In the genomic region with DNA sequence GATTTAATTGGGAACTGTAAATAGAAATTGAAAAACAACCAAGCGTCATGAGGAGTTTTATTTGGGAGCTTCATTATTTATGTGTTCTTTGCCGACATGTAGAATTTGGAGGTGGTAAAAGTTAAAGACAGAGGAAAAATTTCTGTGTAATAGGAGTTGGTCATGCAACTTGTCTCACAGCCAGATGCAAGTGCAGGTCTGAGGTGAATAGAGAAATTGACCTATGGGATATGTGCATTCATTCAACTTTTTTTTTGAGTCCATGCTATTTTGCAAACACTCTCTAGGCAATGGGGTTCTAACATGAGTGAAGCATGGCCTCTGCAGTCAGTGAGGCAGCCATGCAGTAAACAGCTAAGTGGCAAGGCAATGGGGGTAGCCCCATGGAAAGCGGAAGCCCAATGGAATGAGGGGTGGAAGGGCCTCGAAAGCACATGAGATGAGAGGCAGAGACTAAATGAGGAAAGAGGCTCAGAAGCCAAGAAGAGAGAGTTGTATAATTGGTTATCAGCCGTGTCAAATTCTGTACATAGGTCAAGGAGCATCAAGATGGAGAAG, we compare ENCODE assay signal across 1 cellular context.
TF ChIP-seq lines count a peak whose summit lies in the region.

No MANE protein-coding gene starts in this region.

TF ChIP-seq in GM23338, 12 proteins besides CTCF, POLR2A, EP300 and RAD21 (continued from another document):
- TF ChIP-seq, protein P1, sequence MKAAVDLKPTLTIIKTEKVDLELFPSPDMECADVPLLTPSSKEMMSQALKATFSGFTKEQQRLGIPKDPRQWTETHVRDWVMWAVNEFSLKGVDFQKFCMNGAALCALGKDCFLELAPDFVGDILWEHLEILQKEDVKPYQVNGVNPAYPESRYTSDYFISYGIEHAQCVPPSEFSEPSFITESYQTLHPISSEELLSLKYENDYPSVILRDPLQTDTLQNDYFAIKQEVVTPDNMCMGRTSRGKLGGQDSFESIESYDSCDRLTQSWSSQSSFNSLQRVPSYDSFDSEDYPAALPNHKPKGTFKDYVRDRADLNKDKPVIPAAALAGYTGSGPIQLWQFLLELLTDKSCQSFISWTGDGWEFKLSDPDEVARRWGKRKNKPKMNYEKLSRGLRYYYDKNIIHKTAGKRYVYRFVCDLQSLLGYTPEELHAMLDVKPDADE (IDR thresholded peaks at IDR 0.05) = no peak
- no peak for TF ChIP-seq JUNB (IDR thresholded peaks at IDR 0.05; ENCODE audit: unreplicated experiment)
- no peak for TF ChIP-seq ZNF114 (CRISPR knock-in tag; IDR thresholded peaks at IDR 0.05)
- TF ChIP-seq POLR2AphosphoS5 (IDR thresholded peaks at IDR 0.05; ENCODE audit: low read depth) = no peak
- TF ChIP-seq ZNF462 (CRISPR knock-in tag; IDR thresholded peaks at IDR 0.05) = no peak
- TF ChIP-seq NANOG (IDR thresholded peaks at IDR 0.05; ENCODE audit: borderline replicate concordance) = no peak
- TF ChIP-seq ZNF331 (CRISPR knock-in tag; IDR thresholded peaks at IDR 0.05; ENCODE audit: low read depth) = no peak
- TF ChIP-seq CREB1 (CRISPR knock-in tag; IDR thresholded peaks at IDR 0.05; ENCODE audit: low read depth) = no peak
- TF ChIP-seq, protein P2, sequence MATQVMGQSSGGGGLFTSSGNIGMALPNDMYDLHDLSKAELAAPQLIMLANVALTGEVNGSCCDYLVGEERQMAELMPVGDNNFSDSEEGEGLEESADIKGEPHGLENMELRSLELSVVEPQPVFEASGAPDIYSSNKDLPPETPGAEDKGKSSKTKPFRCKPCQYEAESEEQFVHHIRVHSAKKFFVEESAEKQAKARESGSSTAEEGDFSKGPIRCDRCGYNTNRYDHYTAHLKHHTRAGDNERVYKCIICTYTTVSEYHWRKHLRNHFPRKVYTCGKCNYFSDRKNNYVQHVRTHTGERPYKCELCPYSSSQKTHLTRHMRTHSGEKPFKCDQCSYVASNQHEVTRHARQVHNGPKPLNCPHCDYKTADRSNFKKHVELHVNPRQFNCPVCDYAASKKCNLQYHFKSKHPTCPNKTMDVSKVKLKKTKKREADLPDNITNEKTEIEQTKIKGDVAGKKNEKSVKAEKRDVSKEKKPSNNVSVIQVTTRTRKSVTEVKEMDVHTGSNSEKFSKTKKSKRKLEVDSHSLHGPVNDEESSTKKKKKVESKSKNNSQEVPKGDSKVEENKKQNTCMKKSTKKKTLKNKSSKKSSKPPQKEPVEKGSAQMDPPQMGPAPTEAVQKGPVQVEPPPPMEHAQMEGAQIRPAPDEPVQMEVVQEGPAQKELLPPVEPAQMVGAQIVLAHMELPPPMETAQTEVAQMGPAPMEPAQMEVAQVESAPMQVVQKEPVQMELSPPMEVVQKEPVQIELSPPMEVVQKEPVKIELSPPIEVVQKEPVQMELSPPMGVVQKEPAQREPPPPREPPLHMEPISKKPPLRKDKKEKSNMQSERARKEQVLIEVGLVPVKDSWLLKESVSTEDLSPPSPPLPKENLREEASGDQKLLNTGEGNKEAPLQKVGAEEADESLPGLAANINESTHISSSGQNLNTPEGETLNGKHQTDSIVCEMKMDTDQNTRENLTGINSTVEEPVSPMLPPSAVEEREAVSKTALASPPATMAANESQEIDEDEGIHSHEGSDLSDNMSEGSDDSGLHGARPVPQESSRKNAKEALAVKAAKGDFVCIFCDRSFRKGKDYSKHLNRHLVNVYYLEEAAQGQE (IDR thresholded peaks at IDR 0.05; ENCODE audit: unreplicated experiment) = no peak
- TF ChIP-seq EZH2 (IDR thresholded peaks at IDR 0.05; ENCODE audit: low read depth, unreplicated experiment) = no peak
